Comparison of ENCODE assay signal across 23 cellular contexts in genomic region chr5:53199882-53200281, GRCh38.
"Had no signal": no experiment of that assay in that cellular context is flagged by ENCODE, and none has a peak within 500 bp of the region (broad histone marks: within the 10 kb centered on the region; RNA-seq: fewer than 3 reads in every experiment).

No MANE protein-coding gene starts in this region.

- H3K36me3 ChIP-seq: MG63, Peyer's patch, SJCRH30 had no signal

- ATAC-seq: Right ventricle myocardium inferior, SK-N-SH treated with all-trans-retinoic acid at 6 μM for 48 hours had no signal

- H3K4me2 ChIP-seq: PC-9 had no signal

- DNase-seq: Karpas-422, KG1, MG63, NCI-H1092, NCI-H1105 treated with DMSO at 0.1 percent for 48 hours, NCI-H1417 treated with DMSO at 0.1 percent for 48 hours, NCI-H146, NCI-H1694 treated with DMSO at 0.1 percent for 48 hours, NCI-H2029, NCI-H2081 treated with DMSO at 0.1 percent for 48 hours, NCI-H2171, NCI-H226, NCI-H446, NCI-H510A, NCI-H524 treated with DMSO at 0.1 percent for 48 hours, NCI-H69, NCI-H774, PC-9, Peyer's patch, SHP77 treated with DMSO at 0.1 percent for 48 hours, SJCRH30 had no signal

- H3K4me3 ChIP-seq: MG63, PC-9, Peyer's patch, SJCRH30 had no signal

- H3K9me3 ChIP-seq: MG63, Peyer's patch, SJCRH30 had no signal

- H3K4me1 ChIP-seq: Peyer's patch, SJCRH30 had no signal

- H2AFZ ChIP-seq: PC-9 had no signal

- H3K27ac ChIP-seq: PC-9, Peyer's patch, SJCRH30 had no signal

- H3K27me3 ChIP-seq: MG63, Peyer's patch, SJCRH30 had no signal
